1 cellular context compared by ENCODE assay signal in the genomic region with DNA sequence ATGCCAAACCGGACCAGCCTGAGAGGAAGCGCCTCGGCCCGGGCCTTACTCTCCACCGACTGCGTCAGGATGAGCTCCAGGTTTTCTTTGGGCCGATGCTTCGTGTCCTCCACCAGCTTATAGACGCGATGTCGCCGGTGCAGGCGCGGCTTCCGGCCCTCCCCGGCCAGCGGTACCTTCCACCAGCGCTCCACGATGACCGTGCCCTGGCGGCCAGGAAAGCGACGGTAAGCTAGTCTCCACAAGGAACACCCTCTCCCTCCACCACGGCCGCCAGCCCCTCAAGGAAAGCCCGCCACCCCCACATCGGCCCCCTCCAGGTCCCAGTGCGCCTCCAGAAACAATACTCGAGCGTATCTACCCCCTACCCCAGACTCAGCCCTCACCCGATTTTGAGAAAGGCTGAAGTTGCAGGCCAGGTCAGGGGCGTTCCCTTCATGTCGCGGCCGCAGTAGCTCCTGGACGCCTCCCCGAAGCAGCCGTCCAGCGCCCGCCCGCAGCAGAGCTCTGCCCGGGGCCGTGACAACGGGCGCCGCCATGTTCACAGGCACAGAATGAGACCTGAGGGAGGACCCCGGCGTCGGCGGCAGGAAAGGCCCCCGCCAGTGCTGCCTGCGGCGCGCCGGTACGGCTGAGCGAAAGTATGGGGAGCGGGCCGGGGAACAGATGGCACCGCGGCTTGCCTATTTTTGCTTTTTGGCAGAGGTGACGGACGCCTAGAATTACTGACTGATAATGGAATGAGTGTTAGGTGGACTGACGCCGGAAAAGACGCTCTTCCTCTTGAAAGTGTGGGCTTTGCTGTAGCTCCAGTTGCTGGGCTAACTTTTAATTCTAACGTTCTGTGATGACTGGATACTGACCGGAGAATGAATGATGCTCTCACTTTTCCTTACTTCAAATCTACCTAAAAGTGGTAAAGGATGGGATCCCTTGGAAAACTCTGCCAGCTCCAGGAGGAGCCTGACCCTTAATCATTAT.
TF ChIP-seq lines count a peak whose summit lies in the region.

A gene (minus strand): TSS at position 556 of the 981 bp plus-strand sequence. CDS start 17 bp downstream, at position 539.

TF ChIP-seq in HepG2, 621 proteins besides CTCF, POLR2A, EP300 and RAD21 (continued from another document and continues in another):
- TF ChIP-seq, protein P1, sequence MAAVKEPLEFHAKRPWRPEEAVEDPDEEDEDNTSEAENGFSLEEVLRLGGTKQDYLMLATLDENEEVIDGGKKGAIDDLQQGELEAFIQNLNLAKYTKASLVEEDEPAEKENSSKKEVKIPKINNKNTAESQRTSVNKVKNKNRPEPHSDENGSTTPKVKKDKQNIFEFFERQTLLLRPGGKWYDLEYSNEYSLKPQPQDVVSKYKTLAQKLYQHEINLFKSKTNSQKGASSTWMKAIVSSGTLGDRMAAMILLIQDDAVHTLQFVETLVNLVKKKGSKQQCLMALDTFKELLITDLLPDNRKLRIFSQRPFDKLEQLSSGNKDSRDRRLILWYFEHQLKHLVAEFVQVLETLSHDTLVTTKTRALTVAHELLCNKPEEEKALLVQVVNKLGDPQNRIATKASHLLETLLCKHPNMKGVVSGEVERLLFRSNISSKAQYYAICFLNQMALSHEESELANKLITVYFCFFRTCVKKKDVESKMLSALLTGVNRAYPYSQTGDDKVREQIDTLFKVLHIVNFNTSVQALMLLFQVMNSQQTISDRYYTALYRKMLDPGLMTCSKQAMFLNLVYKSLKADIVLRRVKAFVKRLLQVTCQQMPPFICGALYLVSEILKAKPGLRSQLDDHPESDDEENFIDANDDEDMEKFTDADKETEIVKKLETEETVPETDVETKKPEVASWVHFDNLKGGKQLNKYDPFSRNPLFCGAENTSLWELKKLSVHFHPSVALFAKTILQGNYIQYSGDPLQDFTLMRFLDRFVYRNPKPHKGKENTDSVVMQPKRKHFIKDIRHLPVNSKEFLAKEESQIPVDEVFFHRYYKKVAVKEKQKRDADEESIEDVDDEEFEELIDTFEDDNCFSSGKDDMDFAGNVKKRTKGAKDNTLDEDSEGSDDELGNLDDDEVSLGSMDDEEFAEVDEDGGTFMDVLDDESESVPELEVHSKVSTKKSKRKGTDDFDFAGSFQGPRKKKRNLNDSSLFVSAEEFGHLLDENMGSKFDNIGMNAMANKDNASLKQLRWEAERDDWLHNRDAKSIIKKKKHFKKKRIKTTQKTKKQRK (IDR thresholded peaks at IDR 0.05; ENCODE audit: low read length) = no peak
- TF ChIP-seq MTA1 (CRISPR knock-in tag; IDR thresholded peaks at IDR 0.05; ENCODE audit: borderline replicate concordance) (no peak), GTF2F1 (IDR thresholded peaks at IDR 0.05; ENCODE audit: low read length) (peak; percentile 62; the same call in 1 of the 2 replicates), FOSL1 (CRISPR knock-in tag; IDR thresholded peaks at IDR 0.05; ENCODE audit: borderline replicate concordance) (peak; percentile 28; the same call in 1 of the 2 replicates), PRPF4 (IDR thresholded peaks at IDR 0.05; ENCODE audit: low read depth, low read length, poor library complexity, severe bottlenecking) (no peak), SIN3A (IDR thresholded peaks at IDR 0.05; ENCODE audit: borderline replicate concordance, low read depth, low read length) (no peak), SMAD9 (CRISPR knock-in tag; IDR thresholded peaks at IDR 0.05) (no peak), ZNF24 (IDR thresholded peaks at IDR 0.05) (peak; percentile 72; the same call in 1 of the 2 replicates)
- TF ChIP-seq, protein P2, sequence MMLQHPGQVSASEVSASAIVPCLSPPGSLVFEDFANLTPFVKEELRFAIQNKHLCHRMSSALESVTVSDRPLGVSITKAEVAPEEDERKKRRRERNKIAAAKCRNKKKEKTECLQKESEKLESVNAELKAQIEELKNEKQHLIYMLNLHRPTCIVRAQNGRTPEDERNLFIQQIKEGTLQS (CRISPR knock-in tag; IDR thresholded peaks at IDR 0.05) = 0 out of 2 replicates have a peak, but pooled peaks have one; percentile 15
- TF ChIP-seq, protein P3, sequence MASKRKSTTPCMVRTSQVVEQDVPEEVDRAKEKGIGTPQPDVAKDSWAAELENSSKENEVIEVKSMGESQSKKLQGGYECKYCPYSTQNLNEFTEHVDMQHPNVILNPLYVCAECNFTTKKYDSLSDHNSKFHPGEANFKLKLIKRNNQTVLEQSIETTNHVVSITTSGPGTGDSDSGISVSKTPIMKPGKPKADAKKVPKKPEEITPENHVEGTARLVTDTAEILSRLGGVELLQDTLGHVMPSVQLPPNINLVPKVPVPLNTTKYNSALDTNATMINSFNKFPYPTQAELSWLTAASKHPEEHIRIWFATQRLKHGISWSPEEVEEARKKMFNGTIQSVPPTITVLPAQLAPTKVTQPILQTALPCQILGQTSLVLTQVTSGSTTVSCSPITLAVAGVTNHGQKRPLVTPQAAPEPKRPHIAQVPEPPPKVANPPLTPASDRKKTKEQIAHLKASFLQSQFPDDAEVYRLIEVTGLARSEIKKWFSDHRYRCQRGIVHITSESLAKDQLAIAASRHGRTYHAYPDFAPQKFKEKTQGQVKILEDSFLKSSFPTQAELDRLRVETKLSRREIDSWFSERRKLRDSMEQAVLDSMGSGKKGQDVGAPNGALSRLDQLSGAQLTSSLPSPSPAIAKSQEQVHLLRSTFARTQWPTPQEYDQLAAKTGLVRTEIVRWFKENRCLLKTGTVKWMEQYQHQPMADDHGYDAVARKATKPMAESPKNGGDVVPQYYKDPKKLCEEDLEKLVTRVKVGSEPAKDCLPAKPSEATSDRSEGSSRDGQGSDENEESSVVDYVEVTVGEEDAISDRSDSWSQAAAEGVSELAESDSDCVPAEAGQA (IDR thresholded peaks at IDR 0.05; ENCODE audit: low read depth) = 0 out of 2 replicates have a peak, but pooled peaks have one; percentile 53
- TF ChIP-seq, protein P3 (CRISPR knock-in tag; IDR thresholded peaks at IDR 0.05; ENCODE audit: borderline replicate concordance) = no peak
- TF ChIP-seq, protein P4, sequence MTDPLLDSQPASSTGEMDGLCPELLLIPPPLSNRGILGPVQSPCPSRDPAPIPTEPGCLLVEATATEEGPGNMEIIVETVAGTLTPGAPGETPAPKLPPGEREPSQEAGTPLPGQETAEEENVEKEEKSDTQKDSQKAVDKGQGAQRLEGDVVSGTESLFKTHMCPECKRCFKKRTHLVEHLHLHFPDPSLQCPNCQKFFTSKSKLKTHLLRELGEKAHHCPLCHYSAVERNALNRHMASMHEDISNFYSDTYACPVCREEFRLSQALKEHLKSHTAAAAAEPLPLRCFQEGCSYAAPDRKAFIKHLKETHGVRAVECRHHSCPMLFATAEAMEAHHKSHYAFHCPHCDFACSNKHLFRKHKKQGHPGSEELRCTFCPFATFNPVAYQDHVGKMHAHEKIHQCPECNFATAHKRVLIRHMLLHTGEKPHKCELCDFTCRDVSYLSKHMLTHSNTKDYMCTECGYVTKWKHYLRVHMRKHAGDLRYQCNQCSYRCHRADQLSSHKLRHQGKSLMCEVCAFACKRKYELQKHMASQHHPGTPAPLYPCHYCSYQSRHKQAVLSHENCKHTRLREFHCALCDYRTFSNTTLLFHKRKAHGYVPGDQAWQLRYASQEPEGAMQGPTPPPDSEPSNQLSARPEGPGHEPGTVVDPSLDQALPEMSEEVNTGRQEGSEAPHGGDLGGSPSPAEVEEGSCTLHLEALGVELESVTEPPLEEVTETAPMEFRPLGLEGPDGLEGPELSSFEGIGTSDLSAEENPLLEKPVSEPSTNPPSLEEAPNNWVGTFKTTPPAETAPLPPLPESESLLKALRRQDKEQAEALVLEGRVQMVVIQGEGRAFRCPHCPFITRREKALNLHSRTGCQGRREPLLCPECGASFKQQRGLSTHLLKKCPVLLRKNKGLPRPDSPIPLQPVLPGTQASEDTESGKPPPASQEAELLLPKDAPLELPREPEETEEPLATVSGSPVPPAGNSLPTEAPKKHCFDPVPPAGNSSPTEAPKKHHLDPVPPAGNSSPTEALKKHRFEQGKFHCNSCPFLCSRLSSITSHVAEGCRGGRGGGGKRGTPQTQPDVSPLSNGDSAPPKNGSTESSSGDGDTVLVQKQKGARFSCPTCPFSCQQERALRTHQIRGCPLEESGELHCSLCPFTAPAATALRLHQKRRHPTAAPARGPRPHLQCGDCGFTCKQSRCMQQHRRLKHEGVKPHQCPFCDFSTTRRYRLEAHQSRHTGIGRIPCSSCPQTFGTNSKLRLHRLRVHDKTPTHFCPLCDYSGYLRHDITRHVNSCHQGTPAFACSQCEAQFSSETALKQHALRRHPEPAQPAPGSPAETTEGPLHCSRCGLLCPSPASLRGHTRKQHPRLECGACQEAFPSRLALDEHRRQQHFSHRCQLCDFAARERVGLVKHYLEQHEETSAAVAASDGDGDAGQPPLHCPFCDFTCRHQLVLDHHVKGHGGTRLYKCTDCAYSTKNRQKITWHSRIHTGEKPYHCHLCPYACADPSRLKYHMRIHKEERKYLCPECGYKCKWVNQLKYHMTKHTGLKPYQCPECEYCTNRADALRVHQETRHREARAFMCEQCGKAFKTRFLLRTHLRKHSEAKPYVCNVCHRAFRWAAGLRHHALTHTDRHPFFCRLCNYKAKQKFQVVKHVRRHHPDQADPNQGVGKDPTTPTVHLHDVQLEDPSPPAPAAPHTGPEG (CRISPR knock-in tag; IDR thresholded peaks at IDR 0.05) = peak; percentile 96
- TF ChIP-seq, protein P5, sequence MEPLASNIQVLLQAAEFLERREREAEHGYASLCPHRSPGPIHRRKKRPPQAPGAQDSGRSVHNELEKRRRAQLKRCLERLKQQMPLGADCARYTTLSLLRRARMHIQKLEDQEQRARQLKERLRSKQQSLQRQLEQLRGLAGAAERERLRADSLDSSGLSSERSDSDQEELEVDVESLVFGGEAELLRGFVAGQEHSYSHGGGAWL (CRISPR knock-in tag; IDR thresholded peaks at IDR 0.05) = 0 out of 2 replicates have a peak, but pooled peaks have one; percentile 68
- TF ChIP-seq, protein P6, sequence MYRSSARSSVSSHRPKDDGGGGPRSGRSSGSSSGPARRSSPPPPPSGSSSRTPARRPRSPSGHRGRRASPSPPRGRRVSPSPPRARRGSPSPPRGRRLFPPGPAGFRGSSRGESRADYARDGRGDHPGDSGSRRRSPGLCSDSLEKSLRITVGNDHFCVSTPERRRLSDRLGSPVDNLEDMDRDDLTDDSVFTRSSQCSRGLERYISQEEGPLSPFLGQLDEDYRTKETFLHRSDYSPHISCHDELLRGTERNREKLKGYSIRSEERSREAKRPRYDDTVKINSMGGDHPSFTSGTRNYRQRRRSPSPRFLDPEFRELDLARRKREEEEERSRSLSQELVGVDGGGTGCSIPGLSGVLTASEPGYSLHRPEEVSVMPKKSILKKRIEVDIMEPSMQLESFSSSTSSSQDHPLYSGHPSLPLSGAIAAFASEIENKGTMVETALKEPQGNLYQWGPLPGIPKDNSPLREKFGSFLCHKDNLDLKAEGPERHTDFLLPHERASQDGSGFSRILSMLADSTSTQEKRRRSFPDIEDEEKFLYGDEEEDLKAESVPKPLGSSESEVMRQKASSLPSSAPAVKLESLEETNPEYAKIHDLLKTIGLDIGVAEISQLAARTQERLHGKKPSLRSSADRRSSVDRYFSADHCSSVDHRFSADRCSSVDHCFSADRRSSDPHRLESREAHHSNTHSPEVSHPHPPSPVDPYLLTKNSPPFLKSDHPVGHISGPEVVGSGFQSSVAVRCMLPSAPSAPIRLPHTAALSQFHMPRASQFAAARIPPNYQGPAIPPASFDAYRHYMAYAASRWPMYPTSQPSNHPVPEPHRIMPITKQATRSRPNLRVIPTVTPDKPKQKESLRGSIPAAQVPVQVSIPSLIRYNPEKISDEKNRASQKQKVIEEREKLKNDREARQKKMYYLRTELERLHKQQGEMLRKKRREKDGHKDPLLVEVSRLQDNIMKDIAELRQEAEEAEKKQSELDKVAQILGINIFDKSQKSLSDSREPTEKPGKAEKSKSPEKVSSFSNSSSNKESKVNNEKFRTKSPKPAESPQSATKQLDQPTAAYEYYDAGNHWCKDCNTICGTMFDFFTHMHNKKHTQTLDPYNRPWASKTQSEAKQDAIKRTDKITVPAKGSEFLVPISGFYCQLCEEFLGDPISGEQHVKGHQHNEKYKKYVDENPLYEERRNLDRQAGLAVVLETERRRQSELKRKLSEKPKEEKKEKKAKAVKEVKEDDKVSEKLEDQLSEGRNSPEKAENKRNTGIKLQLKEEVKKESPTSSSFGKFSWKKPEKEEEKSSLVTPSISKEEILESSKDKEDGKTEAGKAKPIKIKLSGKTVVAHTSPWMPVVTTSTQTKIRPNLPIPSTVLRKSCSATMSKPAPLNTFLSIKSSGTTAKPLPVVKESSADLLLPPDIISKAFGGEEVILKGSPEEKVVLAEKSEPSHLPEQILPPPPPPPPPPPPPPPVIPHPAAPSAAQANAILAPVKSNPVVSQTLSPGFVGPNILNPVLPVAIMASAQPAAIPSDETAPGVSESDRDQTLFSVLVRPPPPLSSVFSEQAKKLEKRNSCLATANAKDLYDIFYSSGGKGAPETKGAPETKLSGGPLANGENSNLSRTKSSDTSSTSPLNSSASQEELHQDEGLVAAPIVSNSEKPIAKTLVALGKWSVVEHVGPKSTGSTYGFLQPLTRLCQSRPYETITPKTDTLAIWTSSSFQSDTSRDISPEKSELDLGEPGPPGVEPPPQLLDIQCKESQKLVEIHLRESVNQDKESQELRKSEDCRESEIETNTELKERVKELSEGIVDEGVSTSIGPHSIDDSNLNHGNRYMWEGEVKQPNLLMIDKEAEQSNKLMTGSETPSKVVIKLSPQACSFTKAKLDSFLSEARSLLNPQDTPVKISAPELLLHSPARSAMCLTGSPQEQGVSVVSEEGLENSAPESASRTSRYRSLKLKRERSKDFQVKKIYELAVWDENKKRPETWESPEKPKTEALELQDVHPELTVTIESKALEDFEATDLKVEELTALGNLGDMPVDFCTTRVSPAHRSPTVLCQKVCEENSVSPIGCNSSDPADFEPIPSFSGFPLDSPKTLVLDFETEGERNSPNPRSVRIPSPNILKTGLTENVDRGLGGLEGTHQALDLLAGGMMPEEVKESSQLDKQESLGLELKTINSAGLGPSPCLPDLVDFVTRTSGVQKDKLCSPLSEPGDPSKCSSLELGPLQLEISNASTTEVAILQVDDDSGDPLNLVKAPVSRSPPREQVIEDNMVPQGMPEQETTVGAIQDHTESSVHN (CRISPR knock-in tag; IDR thresholded peaks at IDR 0.05) = no peak
- TF ChIP-seq, protein P7, sequence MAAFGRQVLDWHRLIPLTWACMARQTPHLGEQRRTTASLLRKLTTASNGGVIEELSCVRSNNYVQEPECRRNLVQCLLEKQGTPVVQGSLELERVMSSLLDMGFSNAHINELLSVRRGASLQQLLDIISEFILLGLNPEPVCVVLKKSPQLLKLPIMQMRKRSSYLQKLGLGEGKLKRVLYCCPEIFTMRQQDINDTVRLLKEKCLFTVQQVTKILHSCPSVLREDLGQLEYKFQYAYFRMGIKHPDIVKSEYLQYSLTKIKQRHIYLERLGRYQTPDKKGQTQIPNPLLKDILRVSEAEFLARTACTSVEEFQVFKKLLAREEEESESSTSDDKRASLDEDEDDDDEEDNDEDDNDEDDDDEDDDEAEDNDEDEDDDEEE (CRISPR knock-in tag; IDR thresholded peaks at IDR 0.05) = no peak
